16 cellular contexts compared by ENCODE assay signal in the genomic region with DNA sequence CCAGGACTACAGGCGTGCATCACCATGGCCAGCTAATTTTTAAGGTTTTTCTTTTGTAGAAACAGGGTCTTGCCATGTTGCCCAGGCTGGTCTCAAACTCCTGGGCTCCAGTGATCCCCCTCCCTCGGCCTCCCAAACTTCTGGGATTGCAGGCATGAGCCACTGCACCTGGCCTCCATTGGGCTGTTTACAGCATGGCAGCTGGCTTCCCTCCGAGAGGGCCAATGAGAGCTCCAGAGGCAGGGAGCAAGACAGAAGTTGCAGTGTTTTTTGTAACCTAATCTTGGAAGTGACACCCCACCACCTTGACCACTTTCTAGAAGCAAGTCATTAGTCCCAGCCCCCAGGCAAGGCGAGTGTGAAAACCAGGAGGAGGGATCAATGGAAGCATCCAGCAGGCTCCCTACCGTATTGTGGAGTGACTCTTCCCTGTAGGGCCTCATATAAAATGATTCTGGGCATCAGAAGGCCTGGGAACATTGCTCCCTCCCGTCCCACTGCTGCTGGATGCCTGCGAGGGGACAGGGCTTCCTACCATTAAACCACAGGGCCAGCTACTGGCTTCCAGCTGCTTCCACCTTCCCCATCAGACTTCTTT.
DNase-seq lines count a peak whose midpoint lies in the region; ATAC-seq and TF ChIP-seq lines count a peak whose summit lies in the region.
"Had no signal": no experiment of that assay in that cellular context is flagged by ENCODE, and none has a peak within 500 bp of the region (broad histone marks: within the 10 kb centered on the region; RNA-seq: fewer than 3 reads in every experiment).

No MANE protein-coding gene starts in this region.

- H3K9me3 ChIP-seq in liver (ENCODE audit: control insufficient read depth in 4 of 4, low read length in 3 of 4) = no peaks in the 10 kb centered on the region

- intact Hi-C loops in activated CD4-positive, alpha-beta T cell treated with anti-CD3 and anti-CD28 coated beads, Interleukin-2, amount 10 ng/mL, durations not matched to agents 24 days and 14 days (cut with micrococcal nuclease) = loop anchor here (5.0 kb wide), 1 partner anchor 37 kb away; no protein-coding TSS in a partner anchor

- H3K4me3 ChIP-seq in liver (ENCODE audit: low read depth in 1 of 3, low read length in 3 of 3) = no peak overlapping the region

- ATAC-seq in WTC11 = no peak
- no peak for ATAC-seq in natural killer cell treated with Interleukin-12 subunit alpha and Interleukin-12 subunit beta and Interleukin-15 and Interleukin-18, amount 100 ng/mL, for 72 hours
- ATAC-seq in HG02852 (IDR thresholded peaks at IDR 0.05; ENCODE audit: unreplicated experiment) = no peak
- ATAC-seq: CD8-positive, alpha-beta T cell had no signal

- H3K27me3 Mint-ChIP-seq in activated CD4-positive, alpha-beta T cell treated with anti-CD3 and anti-CD28 coated beads, Interleukin-2, amount 10 ng/mL, durations not matched to agents 24 days and 14 days = no peaks in the 10 kb centered on the region
- peaks cover 4% of the 10 kb centered on the region; the same call in 1 of the 2 replicates for H3K27me3 Mint-ChIP-seq in WTC11 (ENCODE audit: low read depth)
- no peaks in the 10 kb centered on the region for H3K27me3 Mint-ChIP-seq in natural killer cell treated with Interleukin-12 subunit alpha and Interleukin-12 subunit beta and Interleukin-15 and Interleukin-18, amount 100 ng/mL, for 72 hours

- POLR2A ChIA-PET in WTC11 (lab: Charles Lee) = no interaction called here

- H3K9me3 Mint-ChIP-seq in activated CD4-positive, alpha-beta T cell treated with anti-CD3 and anti-CD28 coated beads, Interleukin-2, amount 10 ng/mL, durations not matched to agents 24 days and 14 days = peaks cover 15% of the 10 kb centered on the region
- H3K9me3 Mint-ChIP-seq in WTC11 = peaks cover 10% of the 10 kb centered on the region; the same call in 1 of the 2 replicates
- peaks cover 2% of the 10 kb centered on the region for H3K9me3 Mint-ChIP-seq in natural killer cell treated with Interleukin-12 subunit alpha and Interleukin-12 subunit beta and Interleukin-15 and Interleukin-18, amount 100 ng/mL, for 72 hours
- H3K9me3 Mint-ChIP-seq: CD8-positive, alpha-beta T cell; HFFc6 had no signal

- CTCF ChIA-PET in WTC11 (lab: Charles Lee) = no interaction called here

- WGBS in liver = 97% methylated on average over 7 of the region's 7 CpGs

- peak overlapping the region; percentile 68 to 86 for H3K27ac ChIP-seq in liver (ENCODE audit: low read depth in 1 of 2, low read length in 2 of 2)

- H3K9ac ChIP-seq in liver (ENCODE audit: low read depth in 1 of 2, low read length in 2 of 2) = peak overlapping the region in 1 of 2 donors; percentile 10

- DNase-seq in activated CD4-positive, alpha-beta T cell treated with anti-CD3 and anti-CD28 coated beads, Interleukin-2, amount 10 ng/mL, durations not matched to agents 24 days and 14 days = no peak
- DNase-seq in activated CD4-positive, alpha-beta T cell treated with anti-CD3 and anti-CD28 coated beads for 48 hours = no peak
- DNase-seq in WTC11 (ENCODE audit: low spot score) (no peak), putamen (ENCODE audit: low spot score) (no peak), C1 segment of cervical spinal cord (lab: John Stamatoyannopoulos, UW) (no peak)
- no peak for DNase-seq in natural killer cell treated with Interleukin-12 subunit alpha and Interleukin-12 subunit beta and Interleukin-15 and Interleukin-18, amount 100 ng/mL, for 72 hours (ENCODE audit: low spot score)
- DNase-seq: ACHN; CD8-positive, alpha-beta T cell; COR-L47; GF-D8; HCEC 1CT; HFFc6; IMR-90 had no signal

- H3K27ac Mint-ChIP-seq in activated CD4-positive, alpha-beta T cell treated with anti-CD3 and anti-CD28 coated beads, Interleukin-2, amount 10 ng/mL, durations not matched to agents 24 days and 14 days = peak overlapping the region; percentile 8
- H3K27ac Mint-ChIP-seq in WTC11 = no peak overlapping the region
- H3K27ac Mint-ChIP-seq in natural killer cell treated with Interleukin-12 subunit alpha and Interleukin-12 subunit beta and Interleukin-15 and Interleukin-18, amount 100 ng/mL, for 72 hours = peak overlapping the region; percentile 70 to 78
- H3K27ac Mint-ChIP-seq: CD8-positive, alpha-beta T cell; HFFc6 had no signal

- no peaks in the 10 kb centered on the region for H3K36me3 ChIP-seq in liver (ENCODE audit: control insufficient read depth in 4 of 4, insufficient read depth in 3 of 4, low read depth in 1 of 4, low read length in 3 of 4)

- H3K4me1 ChIP-seq in liver (ENCODE audit: control insufficient read depth in 4 of 4, insufficient read depth in 4 of 4, low read length in 3 of 4) = peaks cover 4 to 45% (median 35%) of the 10 kb centered on the region in 4 donors

- no peaks in the 10 kb centered on the region for H3K27me3 ChIP-seq in liver (ENCODE audit: control insufficient read depth in 4 of 4, insufficient read depth in 4 of 4, low read length in 3 of 4)

- H3K4me3 Mint-ChIP-seq in activated CD4-positive, alpha-beta T cell treated with anti-CD3 and anti-CD28 coated beads, Interleukin-2, amount 10 ng/mL, durations not matched to agents 24 days and 14 days = no peak overlapping the region
- no peak overlapping the region for H3K4me3 Mint-ChIP-seq in WTC11
- H3K4me3 Mint-ChIP-seq in natural killer cell treated with Interleukin-12 subunit alpha and Interleukin-12 subunit beta and Interleukin-15 and Interleukin-18, amount 100 ng/mL, for 72 hours = no peak overlapping the region
- H3K4me3 Mint-ChIP-seq: CD14-positive monocyte; CD8-positive, alpha-beta T cell; HFFc6 had no signal

- peaks cover 28% of the 10 kb centered on the region for H3K36me3 Mint-ChIP-seq in activated CD4-positive, alpha-beta T cell treated with anti-CD3 and anti-CD28 coated beads, Interleukin-2, amount 10 ng/mL, durations not matched to agents 24 days and 14 days (ENCODE audit: low read depth)
- H3K36me3 Mint-ChIP-seq in WTC11 = peaks cover 3% of the 10 kb centered on the region; the same call in 1 of the 2 replicates
- peaks cover 17% of the 10 kb centered on the region for H3K36me3 Mint-ChIP-seq in natural killer cell treated with Interleukin-12 subunit alpha and Interleukin-12 subunit beta and Interleukin-15 and Interleukin-18, amount 100 ng/mL, for 72 hours
- H3K36me3 Mint-ChIP-seq: CD8-positive, alpha-beta T cell had no signal

- no peak for TF ChIP-seq CTCF in WTC11 (IDR thresholded peaks at IDR 0.05)
- no peak for TF ChIP-seq CTCF in liver (IDR thresholded peaks at IDR 0.05; ENCODE audit: low read depth, low read length, missing input control)

- peaks cover 43% of the 10 kb centered on the region for H3K4me1 Mint-ChIP-seq in activated CD4-positive, alpha-beta T cell treated with anti-CD3 and anti-CD28 coated beads, Interleukin-2, amount 10 ng/mL, durations not matched to agents 24 days and 14 days
- H3K4me1 Mint-ChIP-seq in WTC11 = peaks cover 17% of the 10 kb centered on the region
- peaks cover 56 to 59% of the 10 kb centered on the region in 2 donors for H3K4me1 Mint-ChIP-seq in natural killer cell treated with Interleukin-12 subunit alpha and Interleukin-12 subunit beta and Interleukin-15 and Interleukin-18, amount 100 ng/mL, for 72 hours (ENCODE audit: low read depth in 2 of 2)

- TF ChIP-seq RAD21 in liver (IDR thresholded peaks at IDR 0.05) = no peak

TF ChIP-seq in WTC11, 78 proteins besides CTCF, POLR2A, EP300 and RAD21 (continues in another document):
- TF ChIP-seq NFATC4 (CRISPR knock-in tag; IDR thresholded peaks at IDR 0.05) = no peak

TF ChIP-seq in liver, 16 proteins besides CTCF, POLR2A, EP300 and RAD21:
- TF ChIP-seq YY1 (IDR thresholded peaks at IDR 0.05) = no peak
- TF ChIP-seq HNF4G (IDR thresholded peaks at IDR 0.05) = peak; percentile 3
TF ChIP-seq in liver: peak in this region for 1.
